1 cellular context compared by ENCODE assay signal in genomic region chr6:32177788-32178546, GRCh38.
TF ChIP-seq lines count a peak whose summit lies in the region.

TSS of gene RNF5 (plus strand) at chr6:32178405. CDS start at chr6:32178512, 107 bp downstream.

TF ChIP-seq in HepG2, 621 proteins besides CTCF, POLR2A, EP300 and RAD21 (continued from another document and continues in another):
- TF ChIP-seq ZNF646 (CRISPR knock-in tag; IDR thresholded peaks at IDR 0.05) (no peak), RFX5 (IDR thresholded peaks at IDR 0.05; ENCODE audit: low read depth, low read length) (peak; percentile 89), TIGD3 (CRISPR knock-in tag; IDR thresholded peaks at IDR 0.05; ENCODE audit: borderline replicate concordance) (no peak), FOXK2 (IDR thresholded peaks at IDR 0.05) (peak; percentile 80), JARID2 (CRISPR knock-in tag; IDR thresholded peaks at IDR 0.05; ENCODE audit: insufficient replicate concordance) (no peak), BATF2 (CRISPR knock-in tag; IDR thresholded peaks at IDR 0.05) (no peak), ZNF3 (CRISPR knock-in tag; IDR thresholded peaks at IDR 0.05) (no peak), BHLHE40 (IDR thresholded peaks at IDR 0.05; ENCODE audit: low read length) (peak; percentile 24), YY1 (IDR thresholded peaks at IDR 0.05; ENCODE audit: insufficient read depth, insufficient replicate concordance, low read depth, low read length) (peak; percentile 76), ZKSCAN8 (CRISPR knock-in tag; IDR thresholded peaks at IDR 0.05; ENCODE audit: borderline replicate concordance) (peak; percentile 14; the same call in 1 of the 2 replicates), RBAK (CRISPR knock-in tag; IDR thresholded peaks at IDR 0.05) (no peak), NFKBIZ (CRISPR knock-in tag; IDR thresholded peaks at IDR 0.05) (peak; percentile 33; the same call in 1 of the 2 replicates), ZMAT3 (CRISPR knock-in tag; conservative IDR thresholded peaks at IDR 0.05) (0 out of 2 replicates have a peak, but pooled peaks have one; percentile 24), ZNF557 (CRISPR knock-in tag; IDR thresholded peaks at IDR 0.05) (no peak), GPN1 (CRISPR knock-in tag; IDR thresholded peaks at IDR 0.05; ENCODE audit: borderline replicate concordance) (no peak), SYNCRIP (IDR thresholded peaks at IDR 0.05; ENCODE audit: insufficient read depth, low read depth, low read length) (no peak), PLSCR1 (CRISPR knock-in tag; IDR thresholded peaks at IDR 0.05; ENCODE audit: borderline replicate concordance) (no peak), TEF (CRISPR knock-in tag; IDR thresholded peaks at IDR 0.05) (no peak), ZNF329 (CRISPR knock-in tag; IDR thresholded peaks at IDR 0.05; ENCODE audit: low read depth) (no peak), HNF4G (IDR thresholded peaks at IDR 0.05; ENCODE audit: borderline replicate concordance, low read depth, low read length) (peak; percentile 86), HNF4G (CRISPR knock-in tag; IDR thresholded peaks at IDR 0.05; ENCODE audit: borderline replicate concordance, low read depth) (peak; percentile 63; the same call in 1 of the 2 replicates), KMT2A (CRISPR knock-in tag; IDR thresholded peaks at IDR 0.05) (no peak), ZBTB42 (CRISPR knock-in tag; IDR thresholded peaks at IDR 0.05) (no peak), AGO2 (optimal IDR thresholded peaks at IDR 0.05; ENCODE audit: low read depth, low read length) (no peak), NFE2L1 (CRISPR knock-in tag; IDR thresholded peaks at IDR 0.05; ENCODE audit: borderline replicate concordance) (no peak), NFE2 (CRISPR knock-in tag; IDR thresholded peaks at IDR 0.05) (no peak), YEATS2 (CRISPR knock-in tag; IDR thresholded peaks at IDR 0.05; ENCODE audit: borderline replicate concordance) (peak; percentile 77; the same call in 1 of the 2 replicates), HOXA5 (CRISPR knock-in tag; IDR thresholded peaks at IDR 0.05) (no peak), SP2 (CRISPR knock-in tag; IDR thresholded peaks at IDR 0.05) (peak; percentile 96), CHD4 (IDR thresholded peaks at IDR 0.05; ENCODE audit: borderline replicate concordance, low read length) (no peak), THRA (CRISPR knock-in tag; IDR thresholded peaks at IDR 0.05; ENCODE audit: borderline replicate concordance) (peak; percentile 4; the same call in 1 of the 2 replicates), DMAP1 (CRISPR knock-in tag; IDR thresholded peaks at IDR 0.05) (no peak; the same call in 1 of the 2 replicates), NFAT5 (CRISPR knock-in tag; IDR thresholded peaks at IDR 0.05) (no peak), KLF13 (CRISPR knock-in tag; IDR thresholded peaks at IDR 0.05) (no peak), HIC2 (CRISPR knock-in tag; IDR thresholded peaks at IDR 0.05; ENCODE audit: low read depth) (no peak), CBX1 (IDR thresholded peaks at IDR 0.05; ENCODE audit: low read depth) (no peak), ZNF512 (CRISPR knock-in tag; IDR thresholded peaks at IDR 0.05) (no peak), ZNF619 (CRISPR knock-in tag; IDR thresholded peaks at IDR 0.05) (no peak), ZNF570 (CRISPR knock-in tag; IDR thresholded peaks at IDR 0.05; ENCODE audit: borderline replicate concordance) (no peak)
